ENCODE assay signal across 15 cellular contexts in genomic region chr22:22260169-22260568, GRCh38. TPM values are rescaled to one million over a fixed set of nuclear protein-coding genes. Genes with fewer than 3 reads are reported as not detected.
"Had no signal": no experiment of that assay in that cellular context is flagged by ENCODE, and none has a peak within 500 bp of the region (broad histone marks: within the 10 kb centered on the region; RNA-seq: fewer than 3 reads in every experiment).

No MANE protein-coding gene starts in this region.

RNA-seq across cellular contexts. Expression of gene VPREB1, which starts 15.6 kb away (rescaled TPM):
- total RNA-seq: activated B cell treated with CpG ODN at 0.5 μM for 24 hours; activated CD4-positive, alpha-beta memory T cell treated with anti-CD3 and anti-CD28 coated beads for 36 hours; activated CD4-positive, alpha-beta memory T cell treated with anti-CD3 and anti-CD28 coated beads, Interleukin-2, amount 10 ng/mL, durations not matched to agents 7 days and 5 days; activated CD4-positive, alpha-beta T cell treated with anti-CD3 and anti-CD28 coated beads for 36 hours; activated CD4-positive, alpha-beta T cell treated with anti-CD3 and anti-CD28 coated beads, Interleukin-2, amount 10 ng/mL, durations not matched to agents 24 days and 14 days; activated CD4-positive, alpha-beta T cell treated with anti-CD3 and anti-CD28 coated beads, Interleukin-2, amount 10 ng/mL, durations not matched to agents 7 days and 5 days; activated CD8-positive, alpha-beta memory T cell treated with anti-CD3 and anti-CD28 coated beads for 36 hours; activated CD8-positive, alpha-beta memory T cell treated with anti-CD3 and anti-CD28 coated beads, Interleukin-2, amount 10 ng/mL, durations not matched to agents 7 days and 5 days; activated CD8-positive, alpha-beta T cell treated with anti-CD3 and anti-CD28 coated beads for 36 hours; activated CD8-positive, alpha-beta T cell treated with anti-CD3 and anti-CD28 coated beads, Interleukin-2, amount 10 ng/mL, durations not matched to agents 7 days and 5 days; T-cell; T-helper 1 cell treated with Interleukin-12 subunit alpha and Interleukin-12 subunit beta and Interleukin-4 antibody, amounts not matched to agents 30 ng/mL and 1 ng/mL, for 36 hours; T-helper 17 cell; T-helper 2 cell treated with Interferon-gamma antibody and Interleukin-4, amounts not matched to agents 100 ng/mL and 5 ng/mL, for 36 hours; WTC11 had no signal
